ENCODE assay signal across 3 cellular contexts in genomic region chr9:90489066-90489465, GRCh38.
"Had no signal": no experiment of that assay in that cellular context is flagged by ENCODE, and none has a peak within 500 bp of the region (broad histone marks: within the 10 kb centered on the region; RNA-seq: fewer than 3 reads in every experiment).

No MANE protein-coding gene starts in this region.

- DNase-seq: GDM1, GF-D8 had no signal

- ATAC-seq: GM12878 had no signal
